Comparison of ENCODE assay signal across 8 cellular contexts in genomic region chr11:118488480-118489109, GRCh38. TPM values are rescaled to one million over a fixed set of nuclear protein-coding genes. Genes with fewer than 3 reads are reported as not detected.
DNase-seq lines count a peak whose midpoint lies in the region; ATAC-seq and TF ChIP-seq lines count a peak whose summit lies in the region.

No MANE protein-coding gene starts in this region.

- no peak overlapping the region for H2AFZ ChIP-seq in HCT116 (ENCODE audit: low read depth, low read length, poor library complexity, severe bottlenecking)

- peak; percentile 81 for ATAC-seq in HCT116
- ATAC-seq in lung (ENCODE audit: insufficient read depth, low FRiP score), result no peak
- ATAC-seq in HG03520 (IDR thresholded peaks at IDR 0.05; ENCODE audit: unreplicated experiment), result no peak

- TF ChIP-seq CTCF in AG10803 (conservative IDR thresholded peaks at IDR 0.05; ENCODE audit: low read length), result peak; percentile 91
- TF ChIP-seq CTCF in HCT116 (IDR thresholded peaks at IDR 0.05 in 2 of 3, conservative IDR thresholded peaks at IDR 0.05 in 1 of 3; ENCODE audit: borderline replicate concordance in 1 of 3, insufficient read depth in 1 of 3, low read depth in 2 of 3, low read length in 2 of 3), result peak; percentile 79 to 91 (median 83)
- peak; percentile 76 for TF ChIP-seq CTCF in lung (IDR thresholded peaks at IDR 0.05; ENCODE audit: control extremely low read depth, extremely low read depth)

- H3K27ac ChIP-seq in HCT116 (ENCODE audit: low read depth, low read length) (no peak overlapping the region), lung (ENCODE audit: low read depth in 1 of 2, low read length in 1 of 2) (no peak overlapping the region)

- no peak overlapping the region for H3K4me2 ChIP-seq in HCT116 (ENCODE audit: low read length)

- DNase-seq in AG10803 (ENCODE audit: low read depth), result peak; percentile 81
- peak; percentile 59 for DNase-seq in HCT116 (ENCODE audit: low read depth, low spot score)
- DNase-seq in NCI-H748 (lab: John Stamatoyannopoulos, UW; ENCODE audit: unreplicated experiment), result peak; percentile 45
- DNase-seq in activated CD4-positive, alpha-beta T cell treated with anti-CD3 and anti-CD28 coated beads, Interleukin-2, amount 50 U/mL, for 24 hours (ENCODE audit: low read depth in 1 of 2, low spot score in 1 of 2), result peak; percentile 69 to 75
- peak; percentile 63 for DNase-seq in dedifferentiated amniotic fluid mesenchymal stem cell (ENCODE audit: extremely low spot score)
- DNase-seq in lung (ENCODE audit: low spot score), result peak; percentile 65
- peak; percentile 56 for DNase-seq in stimulated activated CD8-positive, alpha-beta memory T cell treated with anti-CD3 and anti-CD28 coated beads, Interleukin-15, amount 100 ng/mL, for 1 hour (ENCODE audit: low read depth)

- peak; percentile 91 for TF ChIP-seq RAD21 in HCT116 (IDR thresholded peaks at IDR 0.05; ENCODE audit: low read depth)

- no peak for TF ChIP-seq POLR2A in HCT116 (IDR thresholded peaks at IDR 0.05; ENCODE audit: borderline replicate concordance, extremely low read depth, insufficient read depth, insufficient read length)

- H3K36me3 ChIP-seq in HCT116 (ENCODE audit: control insufficient read depth in 1 of 2, insufficient read depth in 2 of 2, low read length in 2 of 2) (peaks cover 47 to 54% of the 10 kb centered on the region in 2 experiments), lung (ENCODE audit: control insufficient read depth in 2 of 2, insufficient read depth in 2 of 2, low read length in 2 of 2) (peaks cover 22 to 24% of the 10 kb centered on the region in 2 donors)

- H3K9ac ChIP-seq in HCT116 (ENCODE audit: low read length), result no peak overlapping the region

- RAD21 ChIA-PET in HCT116 (lab: Charles Lee; ENCODE audit: low non-redundant PET in 1 of 2, low total read pairs in 2 of 2, uncharacterized antibody in 2 of 2, unreplicated experiment in 2 of 2), result no interaction called here

- H3K4me1 ChIP-seq in HCT116 (ENCODE audit: control insufficient read depth in 1 of 2, insufficient read depth in 2 of 2, low read length in 2 of 2) (no peaks in the 10 kb centered on the region), lung (ENCODE audit: control insufficient read depth in 2 of 2, insufficient read depth in 2 of 2, low read length in 2 of 2) (no peaks in the 10 kb centered on the region)

- H3K79me2 ChIP-seq in HCT116 (ENCODE audit: insufficient read depth, low read length), result no peaks in the 10 kb centered on the region

- CTCF ChIA-PET in HCT116 (lab: Charles Lee), result interaction anchor here (0.8 to 1.1 kb wide), 6 partner anchors 13 to 290 kb away, joined by 3 to 7 read pairs (median 4); no protein-coding TSS in a partner anchor

- POLR2A ChIA-PET in HCT116 (lab: Charles Lee), result no interaction called here

- H3K9me3 ChIP-seq in HCT116 (ENCODE audit: control insufficient read depth in 1 of 2, insufficient read depth in 1 of 2, low read depth in 1 of 2, low read length in 2 of 2) (no peaks in the 10 kb centered on the region), lung (ENCODE audit: control insufficient read depth in 2 of 2, insufficient read depth in 1 of 2, low read length in 1 of 2) (no peaks in the 10 kb centered on the region)

- H3K27me3 ChIP-seq in HCT116 (ENCODE audit: insufficient read depth, low read length) (no peaks in the 10 kb centered on the region), lung (ENCODE audit: control insufficient read depth, insufficient read depth) (no peaks in the 10 kb centered on the region)

- intact Hi-C loops in HCT116 (cut with micrococcal nuclease), result loop anchor here (1.0 to 5.0 kb wide), 5 partner anchors 88 to 343 kb away; no protein-coding TSS in a partner anchor

- H3K9me2 ChIP-seq in HCT116 (ENCODE audit: insufficient read depth), result no peaks in the 10 kb centered on the region

- no peak overlapping the region for H3K4me3 ChIP-seq in AG10803 (ENCODE audit: low read length)
- no peak overlapping the region for H3K4me3 ChIP-seq in HCT116 (replicated peaks in 1 of 2; ENCODE audit: low read depth in 1 of 2, low read length in 2 of 2)
- H3K4me3 ChIP-seq in lung, result no peak overlapping the region

- no TSS peak for BruUV-seq in HCT116 (replicated peaks; lab: Mats Ljungman, UMichigan)

- H4K20me1 ChIP-seq in HCT116 (ENCODE audit: insufficient read depth), result no peaks in the 10 kb centered on the region

- 26 to 28% methylated on average over 7 of the region's 7 CpGs for WGBS in lung, 2 donors

TF ChIP-seq in HCT116, 20 proteins besides CTCF, POLR2A, EP300 and RAD21:
- TF ChIP-seq CEBPB (IDR thresholded peaks at IDR 0.05; ENCODE audit: low read depth) (no peak), SP1 (IDR thresholded peaks at IDR 0.05; ENCODE audit: low read depth) (no peak), SIN3A (IDR thresholded peaks at IDR 0.05; ENCODE audit: low read depth) (no peak), JUND (IDR thresholded peaks at IDR 0.05) (no peak), SRF (IDR thresholded peaks at IDR 0.05; ENCODE audit: low read depth) (no peak), EZH2phosphoT487 (IDR thresholded peaks at IDR 0.05; ENCODE audit: borderline replicate concordance) (no peak)

RNA-seq across cellular contexts. Expression of gene TTC36, which starts 38.7 kb away (rescaled TPM):
- 0.47 TPM for total RNA-seq in HCT116 (2021; ENCODE audit: unreplicated experiment)
- 0.24 and 0.42 TPM in 2 replicates for polyA plus RNA-seq in HCT116 (2012)
- 1 to 10 TPM in 1 of 2 donors, under 1 TPM in 1; 0.95 to 1.6 TPM for total RNA-seq in lung
- under 1 TPM; 0.14 to 0.40 TPM for polyA plus RNA-seq in lung

RNA-seq across cellular contexts. Expression of gene TMEM25, which starts 42.4 kb away (rescaled TPM):
- 27.0 TPM for total RNA-seq in HCT116 (2021; ENCODE audit: unreplicated experiment)
- 21.8 and 26.5 TPM in 2 replicates for polyA plus RNA-seq in HCT116 (2012)
- 10 to 100 TPM; 20.1 to 32.0 TPM for total RNA-seq in lung
- polyA plus RNA-seq in lung, result 10 to 100 TPM in 1 of 2 donors, 1 to 10 TPM in 1; 8.8 to 14.4 TPM

RNA-seq across cellular contexts. Expression of gene KMT2A, which starts 52.3 kb away (rescaled TPM):
- total RNA-seq in HCT116 (2021; ENCODE audit: unreplicated experiment) (50.4 TPM), lung (100 to 1,000 TPM in 1 of 2 donors, 10 to 100 TPM in 1; 44.5 to 127 TPM)
- 28.9 and 29.2 TPM in 2 replicates for polyA plus RNA-seq in HCT116 (2012)
- polyA plus RNA-seq in lung, result 1 to 10 TPM; 7.7 to 9.5 TPM
